Comparison of ENCODE assay signal across 18 cellular contexts in genomic region chr10:74995806-74996205, GRCh38.
DNase-seq lines count a peak whose midpoint lies in the region; ATAC-seq and TF ChIP-seq lines count a peak whose summit lies in the region.
"Had no signal": no experiment of that assay in that cellular context is flagged by ENCODE, and none has a peak within 500 bp of the region (broad histone marks: within the 10 kb centered on the region; RNA-seq: fewer than 3 reads in every experiment).

No MANE protein-coding gene starts in this region.

- no peak overlapping the region for H4K91ac ChIP-seq in IMR-90 (ENCODE audit: insufficient read depth, low read depth, low read length)

- peak overlapping the region; percentile 3 for H3K27ac Mint-ChIP-seq in activated CD4-positive, alpha-beta T cell treated with anti-CD3 and anti-CD28 coated beads for 36 hours
- H3K27ac Mint-ChIP-seq in CD14-positive monocyte = peak overlapping the region in 1 of 7 donors; percentile 23
- H3K27ac Mint-ChIP-seq: B cell, GM23338 had no signal

- in situ Hi-C loops in IMR-90 (cut with MboI; ENCODE audit: low sequenced_read_pairs) = no loop called here

- H3K27ac ChIP-seq in IMR-90 (ENCODE audit: insufficient read depth, low read length) = no peak overlapping the region
- H3K27ac ChIP-seq: BLaER1 treated with 17β-estradiol and CSF1 and Interleukin-3, amounts not matched to agents 10 nM and 100 nM; HL-60 had no signal

- no peak overlapping the region for H2BK20ac ChIP-seq in IMR-90 (ENCODE audit: low read depth, low read length)

- H3K27me3 Mint-ChIP-seq in activated CD4-positive, alpha-beta T cell treated with anti-CD3 and anti-CD28 coated beads for 36 hours = no peaks in the 10 kb centered on the region
- no peaks in the 10 kb centered on the region for H3K27me3 Mint-ChIP-seq in CD14-positive monocyte (ENCODE audit: low read depth in 3 of 3)
- H3K27me3 Mint-ChIP-seq: B cell; CD4-positive, CD25-positive, alpha-beta regulatory T cell had no signal

- H3K9me3 Mint-ChIP-seq in activated CD4-positive, alpha-beta T cell treated with anti-CD3 and anti-CD28 coated beads for 36 hours (ENCODE audit: low read depth) = no peaks in the 10 kb centered on the region
- H3K9me3 Mint-ChIP-seq in CD14-positive monocyte = no peaks in the 10 kb centered on the region
- H3K9me3 Mint-ChIP-seq: CD4-positive, CD25-positive, alpha-beta regulatory T cell; GM23338 had no signal

- POLR2A ChIA-PET in activated CD4-positive, alpha-beta T cell treated with anti-CD3 and anti-CD28 coated beads for 36 hours (lab: Charles Lee) = no interaction called here
- POLR2A ChIA-PET in IMR-90 (lab: Charles Lee; ENCODE audit: unreplicated experiment) = no interaction called here

- H3K9ac ChIP-seq in IMR-90 (ENCODE audit: low read depth, low read length) = no peak overlapping the region
- H3K9ac ChIP-seq: BLaER1 treated with 17β-estradiol and CSF1 and Interleukin-3, amounts not matched to agents 10 nM and 100 nM had no signal

- intact Hi-C loops in activated CD4-positive, alpha-beta T cell treated with anti-CD3 and anti-CD28 coated beads for 36 hours (cut with DNase I, micrococcal nuclease) = no loop called here
- intact Hi-C loops in IMR-90 (cut with micrococcal nuclease) (no loop called here), CD14-positive monocyte (cut with micrococcal nuclease) (no loop called here)

- no peak for ATAC-seq in activated CD4-positive, alpha-beta T cell treated with anti-CD3 and anti-CD28 coated beads for 36 hours
- ATAC-seq in IMR-90 (ENCODE audit: low read depth) (no peak), GM19328 (IDR thresholded peaks at IDR 0.05; ENCODE audit: unreplicated experiment) (no peak)
- ATAC-seq: GM23338 had no signal

- peaks cover 14% of the 10 kb centered on the region for H3K36me3 Mint-ChIP-seq in activated CD4-positive, alpha-beta T cell treated with anti-CD3 and anti-CD28 coated beads for 36 hours (ENCODE audit: low read depth)
- peaks cover 38 to 47% of the 10 kb centered on the region in 2 donors for H3K36me3 Mint-ChIP-seq in CD14-positive monocyte

- H3K14ac ChIP-seq in IMR-90 (replicated peaks; ENCODE audit: low read depth, low read length) = no peak overlapping the region

- no peak overlapping the region for H2AK9ac ChIP-seq in IMR-90 (replicated peaks; ENCODE audit: low read depth, low read length, poor library complexity)

- no peak for TF ChIP-seq RAD21 in IMR-90 (IDR thresholded peaks at IDR 0.05; ENCODE audit: low read length)

- H2BK5ac ChIP-seq in IMR-90 (ENCODE audit: low read depth, low read length, poor library complexity, severe bottlenecking) = no peak overlapping the region

- H2BK15ac ChIP-seq in IMR-90 (ENCODE audit: low read depth, low read length) = no peak overlapping the region

- dilution Hi-C loops in IMR-90 (cut with HindIII; ENCODE audit: low sequenced_read_pairs, unreplicated experiment) = no loop called here

- WGBS in IMR-90 (ENCODE audit: extremely low coverage in 2 of 2, insufficient read length in 1 of 2), 2 experiments = 67% methylated on average over 1 of the region's 4 CpGs; no CpG with 5 or more reads in 1 of the 2 experiments

- no peak overlapping the region for H3K23ac ChIP-seq in IMR-90 (ENCODE audit: low read depth, low read length)

- no peak overlapping the region for H2AFZ ChIP-seq in IMR-90 (replicated peaks; ENCODE audit: low read length, poor library complexity)
- H2AFZ ChIP-seq: GM23338 had no signal

- DNase-seq in activated CD4-positive, alpha-beta T cell treated with anti-CD3 and anti-CD28 coated beads for 36 hours = no peak
- no peak for DNase-seq in activated CD4-positive, alpha-beta T cell treated with anti-CD3 and anti-CD28 coated beads, Interleukin-2, amount 50 U/mL, for 48 hours
- DNase-seq in IMR-90 = no peak
- DNase-seq in cerebellar cortex (ENCODE audit: low spot score) = peak; percentile 86
- DNase-seq in activated CD8-positive, alpha-beta memory T cell treated with anti-CD3 and anti-CD28 coated beads, Interleukin-2, amount 50 U/mL, for 48 hours = no peak
- DNase-seq in CD14-positive monocyte (ENCODE audit: low spot score) = no peak
- no peak for DNase-seq in activated CD4-positive, alpha-beta T cell treated with anti-CD3 and anti-CD28 coated beads, Interleukin-2, amount 50 U/mL, for 1 hour
- DNase-seq: 8988T; Caco-2; CD4-positive, CD25-positive, alpha-beta regulatory T cell; GF-D8; HCEC 1CT; KBM-7 had no signal

- H3K27me3 ChIP-seq in IMR-90 (ENCODE audit: control insufficient read depth, insufficient read depth, low read length) = no peaks in the 10 kb centered on the region
- H3K27me3 ChIP-seq: BLaER1 treated with 17β-estradiol and CSF1 and Interleukin-3, amounts not matched to agents 10 nM and 100 nM had no signal

- 0 out of 2 replicates have a peak overlapping the region, but pooled peaks have one; percentile 35 for H4K5ac ChIP-seq in IMR-90 (ENCODE audit: low read depth, low read length)

- no peak overlapping the region for H3K56ac ChIP-seq in IMR-90 (ENCODE audit: extremely low read depth, insufficient read depth, low read length)

- no peak overlapping the region for H3K4me3 ChIP-seq in IMR-90 (ENCODE audit: insufficient read depth, low read depth, low read length)
- H3K4me3 ChIP-seq: BLaER1 treated with 17β-estradiol and CSF1 and Interleukin-3, amounts not matched to agents 10 nM and 100 nM; GM23338 had no signal

- no TSS peak for BruUV-seq in IMR-90 (replicated peaks; lab: Mats Ljungman, UMichigan)

- no peaks in the 10 kb centered on the region for H4K20me1 ChIP-seq in IMR-90 (ENCODE audit: insufficient read depth, low read length)
- H4K20me1 ChIP-seq: BLaER1 treated with 17β-estradiol and CSF1 and Interleukin-3, amounts not matched to agents 10 nM and 100 nM had no signal

- H3K9me3 ChIP-seq in IMR-90 (ENCODE audit: control insufficient read depth, insufficient read depth, low read length) = no peaks in the 10 kb centered on the region
- H3K9me3 ChIP-seq: Caco-2 had no signal

- no peak overlapping the region for H3K4ac ChIP-seq in IMR-90 (ENCODE audit: low read depth, low read length)

- CTCF ChIA-PET in activated CD4-positive, alpha-beta T cell treated with anti-CD3 and anti-CD28 coated beads for 36 hours (lab: Charles Lee) = interaction anchor here (1.0 kb wide), 1 partner anchor 117 kb away, joined by 4 read pairs; no protein-coding TSS in a partner anchor
- CTCF ChIA-PET in IMR-90 (lab: Yijun Ruan, JAX) = no interaction called here

- no peak for TF ChIP-seq POLR2A in IMR-90 (IDR thresholded peaks at IDR 0.05; ENCODE audit: low read depth, low read length)

- H3K4me2 ChIP-seq in IMR-90 (ENCODE audit: low read depth, low read length) = no peak overlapping the region
- H3K4me2 ChIP-seq: BLaER1 treated with 17β-estradiol and CSF1 and Interleukin-3, amounts not matched to agents 10 nM and 100 nM; GM23338 had no signal

- H3K18ac ChIP-seq in IMR-90 (ENCODE audit: low read depth, low read length) = no peak overlapping the region

- H4K8ac ChIP-seq in IMR-90 (ENCODE audit: low read depth in 2 of 2, low read length in 2 of 2) = no peak overlapping the region

- H3K4me3 Mint-ChIP-seq in activated CD4-positive, alpha-beta T cell treated with anti-CD3 and anti-CD28 coated beads for 36 hours = no peak overlapping the region
- no peak overlapping the region for H3K4me3 Mint-ChIP-seq in CD14-positive monocyte
- H3K4me3 Mint-ChIP-seq: B cell; CD4-positive, CD25-positive, alpha-beta regulatory T cell; GM23338 had no signal

- TF ChIP-seq CTCF in IMR-90 (conservative IDR thresholded peaks at IDR 0.05; ENCODE audit: low read depth, low read length) (no peak), CD14-positive monocyte (IDR thresholded peaks at IDR 0.05) (no peak)

- H2BK120ac ChIP-seq in IMR-90 (ENCODE audit: low read depth, low read length) = no peak overlapping the region

- H2AK5ac ChIP-seq in IMR-90 (ENCODE audit: low read depth, low read length) = no peak overlapping the region

- H3K9me1 ChIP-seq in IMR-90 (ENCODE audit: insufficient read depth, low read length) = peaks cover 6% of the 10 kb centered on the region

- peaks cover 0 to 12% of the 10 kb centered on the region in 2 experiments; a peak in 1 of 4 replicates for H3K79me1 ChIP-seq in IMR-90 (ENCODE audit: low read depth in 1 of 2, low read length in 2 of 2)

- H3K36me3 ChIP-seq in IMR-90 (ENCODE audit: control insufficient read depth, insufficient read depth, low read length) = peaks cover 26% of the 10 kb centered on the region

- no peaks in the 10 kb centered on the region; the same call in 1 of the 2 replicates for H3K4me1 ChIP-seq in IMR-90 (ENCODE audit: control insufficient read depth, insufficient read depth, low read length)
- H3K4me1 ChIP-seq: Caco-2 had no signal

- peaks cover 21% of the 10 kb centered on the region for H3K4me1 Mint-ChIP-seq in activated CD4-positive, alpha-beta T cell treated with anti-CD3 and anti-CD28 coated beads for 36 hours
- H3K4me1 Mint-ChIP-seq in CD14-positive monocyte = peaks cover under 1% of the 10 kb centered on the region

TF ChIP-seq in IMR-90, 13 proteins besides CTCF, POLR2A, EP300 and RAD21:
- TF ChIP-seq FOS (IDR thresholded peaks at IDR 0.05; ENCODE audit: low read depth, low read length) = no peak
- TF ChIP-seq RCOR1 (IDR thresholded peaks at IDR 0.05; ENCODE audit: insufficient replicate concordance, low read length) = no peak
- TF ChIP-seq CHD1 (IDR thresholded peaks at IDR 0.05; ENCODE audit: low read depth, low read length) = no peak
- TF ChIP-seq MAZ (IDR thresholded peaks at IDR 0.05; ENCODE audit: borderline replicate concordance, low read depth, low read length) = no peak
- no peak for TF ChIP-seq RFX5 (IDR thresholded peaks at IDR 0.05; ENCODE audit: low read depth, low read length)
- no peak for TF ChIP-seq MXI1 (IDR thresholded peaks at IDR 0.05; ENCODE audit: borderline replicate concordance, low read depth, low read length)
- TF ChIP-seq ELK1 (IDR thresholded peaks at IDR 0.05; ENCODE audit: borderline replicate concordance, low read depth, low read length) = no peak
- TF ChIP-seq CEBPB (IDR thresholded peaks at IDR 0.05; ENCODE audit: low read depth, low read length) = no peak
- TF ChIP-seq BHLHE40 (IDR thresholded peaks at IDR 0.05; ENCODE audit: low read depth, low read length) = no peak
